2 cellular contexts compared by ENCODE assay signal in the genomic region with DNA sequence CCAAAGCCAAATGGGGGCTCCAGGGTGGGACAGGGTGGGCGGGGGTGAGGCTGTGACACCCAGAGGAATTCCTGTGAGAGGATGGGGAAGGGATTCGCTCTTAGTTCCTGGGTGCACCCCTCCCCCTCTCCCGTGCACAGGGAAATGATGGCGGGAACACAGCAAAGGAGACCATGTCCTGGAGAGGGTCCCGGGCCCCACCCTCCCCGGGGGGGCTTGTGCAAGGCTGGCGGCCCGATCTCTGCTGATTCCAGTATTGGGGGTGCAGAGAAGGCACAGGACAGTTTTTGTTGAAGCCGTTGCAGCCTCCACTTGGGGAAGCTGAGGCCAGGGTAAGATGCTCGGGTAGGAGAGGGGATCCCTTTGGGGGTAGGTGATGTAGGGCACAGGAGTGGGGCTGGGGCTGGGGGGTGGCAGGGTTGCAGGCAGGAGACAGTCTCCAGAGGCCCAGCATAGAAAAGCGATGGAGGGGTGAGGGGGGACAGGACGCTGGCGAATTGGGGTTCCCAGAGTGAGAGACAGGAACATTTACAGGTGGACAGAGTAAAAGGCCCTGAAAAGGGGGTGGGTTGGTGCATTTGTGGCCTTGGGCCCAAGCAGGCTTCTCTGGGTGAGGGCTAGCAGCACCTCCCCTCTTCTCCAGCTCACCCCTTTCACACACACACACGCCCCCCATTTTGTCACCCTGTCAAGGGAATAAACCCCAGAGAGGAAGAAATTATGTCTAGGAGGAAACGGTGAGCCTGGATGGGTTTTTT.
TF ChIP-seq lines count a peak whose summit lies in the region.

No MANE protein-coding gene starts in this region.

TF ChIP-seq in H1, 55 proteins besides CTCF, POLR2A, EP300 and RAD21:
- TF ChIP-seq POU5F1 (IDR thresholded peaks at IDR 0.05; ENCODE audit: low read depth, low read length) (no peak), POLR2AphosphoS5 (IDR thresholded peaks at IDR 0.05; ENCODE audit: low read depth, low read length) (no peak), NANOG (IDR thresholded peaks at IDR 0.05; ENCODE audit: insufficient read depth, low read depth, low read length, poor library complexity, severe bottlenecking) (no peak), SP1 (IDR thresholded peaks at IDR 0.05; ENCODE audit: low read depth, low read length) (no peak), USF2 (IDR thresholded peaks at IDR 0.05; ENCODE audit: low read length) (no peak), TCF12 (IDR thresholded peaks at IDR 0.05; ENCODE audit: low read depth, low read length) (no peak), RXRA (IDR thresholded peaks at IDR 0.05; ENCODE audit: insufficient read depth, low read depth, low read length) (no peak), YY1 (IDR thresholded peaks at IDR 0.05; ENCODE audit: low read depth, low read length) (no peak), CBX8 (IDR thresholded peaks at IDR 0.05; ENCODE audit: borderline replicate concordance, low read depth, low read length) (no peak), CHD2 (IDR thresholded peaks at IDR 0.05; ENCODE audit: low read length) (no peak), RFX5 (IDR thresholded peaks at IDR 0.05; ENCODE audit: borderline replicate concordance, low read depth, low read length) (no peak)
- TF ChIP-seq, protein P1, sequence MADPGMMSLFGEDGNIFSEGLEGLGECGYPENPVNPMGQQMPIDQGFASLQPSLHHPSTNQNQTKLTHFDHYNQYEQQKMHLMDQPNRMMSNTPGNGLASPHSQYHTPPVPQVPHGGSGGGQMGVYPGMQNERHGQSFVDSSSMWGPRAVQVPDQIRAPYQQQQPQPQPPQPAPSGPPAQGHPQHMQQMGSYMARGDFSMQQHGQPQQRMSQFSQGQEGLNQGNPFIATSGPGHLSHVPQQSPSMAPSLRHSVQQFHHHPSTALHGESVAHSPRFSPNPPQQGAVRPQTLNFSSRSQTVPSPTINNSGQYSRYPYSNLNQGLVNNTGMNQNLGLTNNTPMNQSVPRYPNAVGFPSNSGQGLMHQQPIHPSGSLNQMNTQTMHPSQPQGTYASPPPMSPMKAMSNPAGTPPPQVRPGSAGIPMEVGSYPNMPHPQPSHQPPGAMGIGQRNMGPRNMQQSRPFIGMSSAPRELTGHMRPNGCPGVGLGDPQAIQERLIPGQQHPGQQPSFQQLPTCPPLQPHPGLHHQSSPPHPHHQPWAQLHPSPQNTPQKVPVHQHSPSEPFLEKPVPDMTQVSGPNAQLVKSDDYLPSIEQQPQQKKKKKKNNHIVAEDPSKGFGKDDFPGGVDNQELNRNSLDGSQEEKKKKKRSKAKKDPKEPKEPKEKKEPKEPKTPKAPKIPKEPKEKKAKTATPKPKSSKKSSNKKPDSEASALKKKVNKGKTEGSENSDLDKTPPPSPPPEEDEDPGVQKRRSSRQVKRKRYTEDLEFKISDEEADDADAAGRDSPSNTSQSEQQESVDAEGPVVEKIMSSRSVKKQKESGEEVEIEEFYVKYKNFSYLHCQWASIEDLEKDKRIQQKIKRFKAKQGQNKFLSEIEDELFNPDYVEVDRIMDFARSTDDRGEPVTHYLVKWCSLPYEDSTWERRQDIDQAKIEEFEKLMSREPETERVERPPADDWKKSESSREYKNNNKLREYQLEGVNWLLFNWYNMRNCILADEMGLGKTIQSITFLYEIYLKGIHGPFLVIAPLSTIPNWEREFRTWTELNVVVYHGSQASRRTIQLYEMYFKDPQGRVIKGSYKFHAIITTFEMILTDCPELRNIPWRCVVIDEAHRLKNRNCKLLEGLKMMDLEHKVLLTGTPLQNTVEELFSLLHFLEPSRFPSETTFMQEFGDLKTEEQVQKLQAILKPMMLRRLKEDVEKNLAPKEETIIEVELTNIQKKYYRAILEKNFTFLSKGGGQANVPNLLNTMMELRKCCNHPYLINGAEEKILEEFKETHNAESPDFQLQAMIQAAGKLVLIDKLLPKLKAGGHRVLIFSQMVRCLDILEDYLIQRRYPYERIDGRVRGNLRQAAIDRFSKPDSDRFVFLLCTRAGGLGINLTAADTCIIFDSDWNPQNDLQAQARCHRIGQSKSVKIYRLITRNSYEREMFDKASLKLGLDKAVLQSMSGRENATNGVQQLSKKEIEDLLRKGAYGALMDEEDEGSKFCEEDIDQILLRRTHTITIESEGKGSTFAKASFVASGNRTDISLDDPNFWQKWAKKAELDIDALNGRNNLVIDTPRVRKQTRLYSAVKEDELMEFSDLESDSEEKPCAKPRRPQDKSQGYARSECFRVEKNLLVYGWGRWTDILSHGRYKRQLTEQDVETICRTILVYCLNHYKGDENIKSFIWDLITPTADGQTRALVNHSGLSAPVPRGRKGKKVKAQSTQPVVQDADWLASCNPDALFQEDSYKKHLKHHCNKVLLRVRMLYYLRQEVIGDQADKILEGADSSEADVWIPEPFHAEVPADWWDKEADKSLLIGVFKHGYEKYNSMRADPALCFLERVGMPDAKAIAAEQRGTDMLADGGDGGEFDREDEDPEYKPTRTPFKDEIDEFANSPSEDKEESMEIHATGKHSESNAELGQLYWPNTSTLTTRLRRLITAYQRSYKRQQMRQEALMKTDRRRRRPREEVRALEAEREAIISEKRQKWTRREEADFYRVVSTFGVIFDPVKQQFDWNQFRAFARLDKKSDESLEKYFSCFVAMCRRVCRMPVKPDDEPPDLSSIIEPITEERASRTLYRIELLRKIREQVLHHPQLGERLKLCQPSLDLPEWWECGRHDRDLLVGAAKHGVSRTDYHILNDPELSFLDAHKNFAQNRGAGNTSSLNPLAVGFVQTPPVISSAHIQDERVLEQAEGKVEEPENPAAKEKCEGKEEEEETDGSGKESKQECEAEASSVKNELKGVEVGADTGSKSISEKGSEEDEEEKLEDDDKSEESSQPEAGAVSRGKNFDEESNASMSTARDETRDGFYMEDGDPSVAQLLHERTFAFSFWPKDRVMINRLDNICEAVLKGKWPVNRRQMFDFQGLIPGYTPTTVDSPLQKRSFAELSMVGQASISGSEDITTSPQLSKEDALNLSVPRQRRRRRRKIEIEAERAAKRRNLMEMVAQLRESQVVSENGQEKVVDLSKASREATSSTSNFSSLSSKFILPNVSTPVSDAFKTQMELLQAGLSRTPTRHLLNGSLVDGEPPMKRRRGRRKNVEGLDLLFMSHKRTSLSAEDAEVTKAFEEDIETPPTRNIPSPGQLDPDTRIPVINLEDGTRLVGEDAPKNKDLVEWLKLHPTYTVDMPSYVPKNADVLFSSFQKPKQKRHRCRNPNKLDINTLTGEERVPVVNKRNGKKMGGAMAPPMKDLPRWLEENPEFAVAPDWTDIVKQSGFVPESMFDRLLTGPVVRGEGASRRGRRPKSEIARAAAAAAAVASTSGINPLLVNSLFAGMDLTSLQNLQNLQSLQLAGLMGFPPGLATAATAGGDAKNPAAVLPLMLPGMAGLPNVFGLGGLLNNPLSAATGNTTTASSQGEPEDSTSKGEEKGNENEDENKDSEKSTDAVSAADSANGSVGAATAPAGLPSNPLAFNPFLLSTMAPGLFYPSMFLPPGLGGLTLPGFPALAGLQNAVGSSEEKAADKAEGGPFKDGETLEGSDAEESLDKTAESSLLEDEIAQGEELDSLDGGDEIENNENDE (IDR thresholded peaks at IDR 0.05; ENCODE audit: insufficient replicate concordance, low read length) = no peak
TF ChIP-seq in H1: peak in this region for 0.

TF ChIP-seq in neural cell, 6 proteins besides CTCF, POLR2A, EP300 and RAD21:
- TF ChIP-seq MXI1 (conservative IDR thresholded peaks at IDR 0.05; ENCODE audit: poor library complexity, severe bottlenecking) = no peak
- no peak for TF ChIP-seq TAF1 (IDR thresholded peaks at IDR 0.05; ENCODE audit: low read depth)
- no peak for TF ChIP-seq SMC3 (conservative IDR thresholded peaks at IDR 0.05; ENCODE audit: poor library complexity)
- TF ChIP-seq REST (IDR thresholded peaks at IDR 0.05; ENCODE audit: borderline replicate concordance) = no peak
- no peak for TF ChIP-seq EZH2 (IDR thresholded peaks at IDR 0.05; ENCODE audit: borderline replicate concordance, insufficient read depth, low read length, poor library complexity, severe bottlenecking)
- TF ChIP-seq POLR2AphosphoS5 (IDR thresholded peaks at IDR 0.05) = no peak
